Comparison of ENCODE assay signal across 15 cellular contexts in genomic region chr10:100911472-100911871, GRCh38. TPM values are rescaled to one million over a fixed set of nuclear protein-coding genes. Genes with fewer than 3 reads are reported as not detected.
A peak's percentile ranks its signal among the peaks of the same experiment; 100 is the strongest.
DNase-seq lines count a peak whose midpoint lies in the region; ATAC-seq and TF ChIP-seq lines count a peak whose summit lies in the region.
"Had no signal": no experiment of that assay in that cellular context is flagged by ENCODE, and none has a peak within 500 bp of the region (broad histone marks: within the 10 kb centered on the region; RNA-seq: fewer than 3 reads in every experiment).

No MANE protein-coding gene starts in this region.

- peak overlapping the region; percentile 98 for H3K4me3 Mint-ChIP-seq in CD4-positive, alpha-beta T cell
- H3K4me3 Mint-ChIP-seq in osteocyte (ENCODE audit: unreplicated experiment), result no peak overlapping the region

- H3K4me3 ChIP-seq in Loucy (ENCODE audit: low read length, poor library complexity, severe bottlenecking) (peak overlapping the region; percentile 88), Peyer's patch (no peak overlapping the region)

- no peaks in the 10 kb centered on the region for H3K9me2 ChIP-seq in Loucy (replicated peaks; ENCODE audit: low read depth, low read length)

- H3F3A ChIP-seq in Loucy (ENCODE audit: low read depth), result 0 out of 2 replicates have a peak, but pooled peaks cover 2% of the 10 kb centered on the region

- no peaks in the 10 kb centered on the region for H3K27me3 Mint-ChIP-seq in CD4-positive, alpha-beta T cell
- no peaks in the 10 kb centered on the region for H3K27me3 Mint-ChIP-seq in osteocyte (ENCODE audit: unreplicated experiment)

- TF ChIP-seq POLR2A in Peyer's patch (IDR thresholded peaks at IDR 0.05), result no peak

- no peaks in the 10 kb centered on the region for H3K9me3 ChIP-seq in CD4-positive, alpha-beta T cell (ENCODE audit: control insufficient read depth, low read length)
- H3K9me3 ChIP-seq in Loucy (ENCODE audit: insufficient read depth, low read depth, low read length) (no peaks in the 10 kb centered on the region), Peyer's patch (no peaks in the 10 kb centered on the region)
- H3K9me3 ChIP-seq: neutrophil had no signal

- peaks cover 39% of the 10 kb centered on the region for H3K79me2 ChIP-seq in Loucy (ENCODE audit: insufficient read depth, low read length)

- intact Hi-C loops in CD4-positive, alpha-beta T cell (cut with DNase I, micrococcal nuclease), result loop anchor here in 1 of 2 experiments (5.0 kb wide), 3 partner anchors 151 to 1479 kb away; partner anchors contain the start of genes BTRC, GOT1 and KAZALD1

- no peaks in the 10 kb centered on the region for H3K9me3 Mint-ChIP-seq in CD4-positive, alpha-beta T cell
- H3K9me3 Mint-ChIP-seq in osteocyte (ENCODE audit: unreplicated experiment), result no peaks in the 10 kb centered on the region

- no peak for TF ChIP-seq CTCF in CD4-positive, alpha-beta T cell (IDR thresholded peaks at IDR 0.05)
- TF ChIP-seq CTCF in Loucy (conservative IDR thresholded peaks at IDR 0.05; ENCODE audit: low read length) (no peak), osteocyte (IDR thresholded peaks at IDR 0.05) (no peak), Peyer's patch (IDR thresholded peaks at IDR 0.05) (no peak)

- DNase-seq in CD4-positive, alpha-beta T cell, result no peak
- no peak for DNase-seq in caudate nucleus (lab: John Stamatoyannopoulos, UW)
- no peak for DNase-seq in osteocyte (ENCODE audit: extremely low spot score, unreplicated experiment)
- no peak for DNase-seq in DMS79 treated with DMSO at 0.1 percent for 48 hours (lab: John Stamatoyannopoulos, UW)
- no peak for DNase-seq in dermis blood vessel endothelial cell
- no peak for DNase-seq in Peyer's patch
- DNase-seq: activated CD4-positive, CD25-positive, alpha-beta regulatory T cell; activated effector memory CD4-positive, alpha-beta T cell treated with anti-CD3 and anti-CD28 coated beads, Interleukin-2, amount 50 U/mL, for 16 hours; kidney; NCI-H526; stimulated activated CD4-positive, alpha-beta T cell treated with anti-CD3 and anti-CD28 coated beads, Interleukin-2, amount 100 ng/mL, for 24 hours; stimulated activated naive CD4-positive, alpha-beta T cell had no signal

- H3K4me2 ChIP-seq in Loucy (ENCODE audit: low read depth, low read length, poor library complexity, severe bottlenecking), result peak overlapping the region; percentile 90

- no peak overlapping the region for H3K27ac ChIP-seq in CD4-positive, alpha-beta T cell (ENCODE audit: low read depth, low read length)
- H3K27ac ChIP-seq in caudate nucleus (ENCODE audit: low read depth, low read length), result peak overlapping the region; percentile 95
- peak overlapping the region in 1 of 4 donors; percentile 93 for H3K27ac ChIP-seq in Peyer's patch

- CTCF ChIA-PET in CD4-positive, alpha-beta T cell (lab: Charles Lee), result interaction anchor here (0.6 to 1.8 kb wide), 3 partner anchors 184 to 519 kb away, joined by 3 to 6 read pairs (median 4); partner anchors contain the start of gene HIF1AN

- peaks cover 55% of the 10 kb centered on the region for H3K4me1 Mint-ChIP-seq in CD4-positive, alpha-beta T cell (ENCODE audit: low read depth)
- peaks cover 44% of the 10 kb centered on the region for H3K4me1 Mint-ChIP-seq in osteocyte (ENCODE audit: unreplicated experiment)

- H2AFZ ChIP-seq in Loucy (ENCODE audit: low read length), result no peak overlapping the region

- H3K36me3 Mint-ChIP-seq in CD4-positive, alpha-beta T cell (ENCODE audit: low read depth), result peaks cover 17% of the 10 kb centered on the region
- H3K36me3 Mint-ChIP-seq in osteocyte (ENCODE audit: unreplicated experiment), result peaks cover 6% of the 10 kb centered on the region

- peak overlapping the region; percentile 95 for H3K9ac ChIP-seq in Loucy (ENCODE audit: low read depth, low read length, poor library complexity, severe bottlenecking)

- no peaks in the 10 kb centered on the region for H3K27me3 ChIP-seq in CD4-positive, alpha-beta T cell (ENCODE audit: control insufficient read depth, insufficient read depth, low read length)
- no peaks in the 10 kb centered on the region for H3K27me3 ChIP-seq in Loucy (ENCODE audit: insufficient read depth, low read length, poor library complexity, severe bottlenecking)
- H3K27me3 ChIP-seq in Peyer's patch, result no peaks in the 10 kb centered on the region

- peak overlapping the region; percentile 94 for H3K27ac Mint-ChIP-seq in CD4-positive, alpha-beta T cell
- H3K27ac Mint-ChIP-seq in osteocyte (ENCODE audit: unreplicated experiment), result peak overlapping the region; percentile 89

- peaks cover 32% of the 10 kb centered on the region for H4K20me1 ChIP-seq in Loucy (ENCODE audit: insufficient read depth, low read length, poor library complexity, severe bottlenecking)

- POLR2A ChIA-PET in CD4-positive, alpha-beta T cell (lab: Charles Lee), result interaction anchor here (1.1 kb wide), 1 partner anchor 119 kb away, joined by 3 read pairs; the partner anchor contains the start of genes PDZD7 and SFXN3

- H3K4me1 ChIP-seq in Loucy (ENCODE audit: insufficient read depth, low read length, poor library complexity, severe bottlenecking) (peaks cover 75% of the 10 kb centered on the region), Peyer's patch (peaks cover 0 to 18% (median 9%) of the 10 kb centered on the region in 4 donors)

- H3K36me3 ChIP-seq in Loucy (ENCODE audit: insufficient read depth, low read length) (peaks cover 1% of the 10 kb centered on the region; the same call in 1 of the 2 replicates), Peyer's patch (peaks cover 0 to 3% (median 0%) of the 10 kb centered on the region in 3 donors)

- no peak for ATAC-seq in CD4-positive, alpha-beta T cell (ENCODE audit: poor library complexity)
- ATAC-seq in GM19395 (IDR thresholded peaks at IDR 0.05; ENCODE audit: unreplicated experiment), result no peak

RNA-seq across cellular contexts. Expression of gene SLF2, which starts 1.3 kb away (rescaled TPM):
- 10 to 100 TPM; 11.1 TPM for total RNA-seq in CD4-positive, alpha-beta T cell
- total RNA-seq in osteocyte (27.7 and 28.3 TPM in 2 replicates), dermis blood vessel endothelial cell (33.6 and 35.2 TPM in 2 replicates), Peyer's patch (10 to 100 TPM; 11.0 to 37.2 (median 32.0) TPM)

RNA-seq across cellular contexts. Expression of gene SEMA4G, which starts 57.8 kb away (rescaled TPM):
- 1 to 10 TPM; 1.1 to 1.6 TPM for total RNA-seq in CD4-positive, alpha-beta T cell
- 6.3 and 7.1 TPM in 2 replicates for total RNA-seq in osteocyte
- 1.9 and 2.6 TPM in 2 replicates for total RNA-seq in dermis blood vessel endothelial cell
- total RNA-seq in Peyer's patch, result 100 to 1,000 TPM in 3 of 4 donors, 10 to 100 TPM in 1; 16.5 to 233 (median 185) TPM
